Comparison of ENCODE assay signal across 8 cellular contexts in the genomic region with DNA sequence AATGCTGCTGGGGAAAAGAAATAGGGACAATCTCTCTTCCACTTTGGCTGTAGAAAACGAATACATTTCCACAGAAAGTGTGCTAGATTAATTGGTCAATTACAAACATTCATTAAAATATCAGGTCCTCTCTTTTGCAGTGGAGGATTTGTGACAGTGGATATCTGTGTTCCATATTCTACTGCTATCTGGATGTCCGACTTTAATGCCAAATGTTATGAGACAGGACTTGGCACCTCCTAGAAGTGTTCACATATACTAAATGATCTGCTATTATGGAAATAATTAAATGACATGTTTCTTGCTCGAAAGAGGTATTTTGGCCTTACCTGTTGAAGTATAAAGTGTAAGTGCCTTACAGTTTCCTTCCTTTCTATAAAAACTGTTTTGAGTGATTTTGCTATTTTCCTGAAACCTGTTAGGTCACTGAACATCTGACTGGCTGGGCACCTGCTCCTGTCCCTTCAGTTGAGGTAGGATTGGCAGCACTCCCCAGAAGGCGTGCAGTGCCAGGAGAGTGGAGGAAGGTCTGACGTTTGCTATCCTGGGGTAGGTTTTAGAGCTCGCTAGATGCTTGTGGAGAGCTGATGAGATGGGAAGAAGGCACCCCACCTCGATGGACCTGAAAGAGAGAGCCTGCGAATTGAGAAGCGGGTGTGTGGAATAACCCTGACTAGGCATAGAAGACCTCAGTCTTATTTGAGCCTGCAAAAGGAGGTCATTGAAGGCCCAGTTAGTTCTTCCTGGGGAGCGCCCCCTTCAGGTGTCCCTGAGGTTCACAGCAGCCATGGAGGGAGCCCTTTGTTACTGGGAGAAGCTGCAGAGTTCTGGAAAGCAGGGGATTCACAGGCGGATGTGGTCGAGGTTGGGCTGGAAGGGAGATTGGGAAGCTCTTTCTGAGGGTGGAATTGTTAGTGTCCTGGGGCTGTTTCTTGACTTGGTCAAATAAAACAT.
A peak's percentile ranks its signal among the peaks of the same experiment; 100 is the strongest.
DNase-seq lines count a peak whose midpoint lies in the region; ATAC-seq and TF ChIP-seq lines count a peak whose summit lies in the region.

No MANE protein-coding gene starts in this region.

- DNase-seq in cardiac muscle cell (ENCODE audit: low read depth in 1 of 2, low spot score in 1 of 2), result peak; percentile 6 to 10
- no peak for DNase-seq in cardiac septum (ENCODE audit: low spot score)
- peak; percentile 68 for DNase-seq in WTC11 (ENCODE audit: low spot score)
- no peak for DNase-seq in retinal pigment epithelial cell (ENCODE audit: low read depth)
- no peak for DNase-seq in NCI-H526 treated with DMSO at 0.1 percent for 48 hours (lab: John Stamatoyannopoulos, UW)
- no peak for DNase-seq in germinal center (ENCODE audit: low spot score)

- CTCF ChIA-PET in WTC11 (lab: Charles Lee), result interaction anchor here (0.5 to 2.5 kb wide), 22 partner anchors 8 to 570 kb away, joined by 3 to 12 read pairs (median 4); partner anchors contain the start of genes ARMC5, RUSF1, ZNF267 and ZNF843

- 22 to 47% methylated on average over 6 to 11 of the region's 12 CpGs for WGBS in gastroesophageal sphincter (ENCODE audit: low coverage in 1 of 2), 2 donors

- peaks cover 32% of the 10 kb centered on the region for H3K4me1 Mint-ChIP-seq in WTC11

- ATAC-seq in WTC11 (peak; percentile 23; the same call in 1 of the 2 replicates), gastroesophageal sphincter (no peak), GM18517 (IDR thresholded peaks at IDR 0.05; ENCODE audit: unreplicated experiment) (no peak)

- H3K27ac ChIP-seq in cardiac muscle cell, result peak overlapping the region; percentile 97
- H3K27ac ChIP-seq in gastroesophageal sphincter, result peak overlapping the region in 3 of 4 donors; percentile 93 to 94 (median 94)

- H3K36me3 ChIP-seq in cardiac muscle cell (no peaks in the 10 kb centered on the region), gastroesophageal sphincter (peaks cover 0 to 7% of the 10 kb centered on the region in 2 donors)

- no peaks in the 10 kb centered on the region for H3K9me3 Mint-ChIP-seq in WTC11

- H3K27me3 ChIP-seq in cardiac muscle cell (no peaks in the 10 kb centered on the region), gastroesophageal sphincter (no peaks in the 10 kb centered on the region)

- H3K4me3 Mint-ChIP-seq in WTC11, result peak overlapping the region; percentile 98

- TF ChIP-seq EP300 in gastroesophageal sphincter (IDR thresholded peaks at IDR 0.05), result no peak

- POLR2A ChIA-PET in WTC11 (lab: Charles Lee), result interaction anchor here (0.6 to 2.7 kb wide), 8 partner anchors 159 to 534 kb away, joined by 3 to 22 read pairs (median 7); partner anchors contain the start of genes ARMC5, FUS, RUSF1 and ZNF267

- H3K36me3 Mint-ChIP-seq in WTC11, result peaks cover 21% of the 10 kb centered on the region

- no peaks in the 10 kb centered on the region for H3K9me3 ChIP-seq in cardiac muscle cell (ENCODE audit: low read depth)
- H3K9me3 ChIP-seq in gastroesophageal sphincter, result no peaks in the 10 kb centered on the region

- TF ChIP-seq POLR2A in gastroesophageal sphincter (IDR thresholded peaks at IDR 0.05), result no peak

- no peaks in the 10 kb centered on the region for H3K27me3 Mint-ChIP-seq in WTC11 (ENCODE audit: low read depth)

- intact Hi-C loops in cardiac septum (cut with DNase I), result loop anchor here (5.0 kb wide), 2 partner anchors 158 to 257 kb away; partner anchors contain the start of genes ARMC5 and ZNF267

- H3K27ac Mint-ChIP-seq in WTC11, result peak overlapping the region; percentile 79

- H3K4me1 ChIP-seq in cardiac muscle cell (ENCODE audit: low read depth), result peaks cover 8% of the 10 kb centered on the region
- H3K4me1 ChIP-seq in gastroesophageal sphincter, result peaks cover 0 to 32% (median 7%) of the 10 kb centered on the region in 3 donors

- H3K4me3 ChIP-seq in cardiac muscle cell (peak overlapping the region; percentile 88), gastroesophageal sphincter (peak overlapping the region; percentile 73 to 97), retinal pigment epithelial cell (ENCODE audit: low read length) (peak overlapping the region; percentile 94)

- TF ChIP-seq CTCF in cardiac muscle cell (IDR thresholded peaks at IDR 0.05; ENCODE audit: low read depth, low read length) (peak; percentile 38), WTC11 (IDR thresholded peaks at IDR 0.05) (peak; percentile 18; the same call in 1 of the 2 replicates), gastroesophageal sphincter (IDR thresholded peaks at IDR 0.05) (no peak), retinal pigment epithelial cell (conservative IDR thresholded peaks at IDR 0.05; ENCODE audit: low read depth, low read length) (peak; percentile 52)

TF ChIP-seq in WTC11, 78 proteins besides CTCF, POLR2A, EP300 and RAD21:
- TF ChIP-seq CBFB (CRISPR knock-in tag; IDR thresholded peaks at IDR 0.05; ENCODE audit: low read depth), result no peak
- no peak for TF ChIP-seq CREB1 (CRISPR knock-in tag; IDR thresholded peaks at IDR 0.05)
- no peak for TF ChIP-seq FOXP1 (CRISPR knock-in tag; IDR thresholded peaks at IDR 0.05; ENCODE audit: borderline replicate concordance)
- TF ChIP-seq JAZF1 (CRISPR knock-in tag; IDR thresholded peaks at IDR 0.05), result no peak
- no peak for TF ChIP-seq ZBTB43 (CRISPR knock-in tag; IDR thresholded peaks at IDR 0.05)

Comparison
In these comparisons a context has a peak if more than half of its experiments do, and no peak if none do; other contexts are left out.
1. DNase-seq: peak in cardiac muscle cell (2 of 2) and WTC11 (single experiment); none in cardiac septum (single experiment), retinal pigment epithelial cell (single experiment), NCI-H526 treated with DMSO at 0.1 percent for 48 hours (single experiment) and germinal center (single experiment).
2. CTCF ChIP-seq: peak in cardiac muscle cell (single experiment), WTC11 (single experiment) and retinal pigment epithelial cell (single experiment); none in gastroesophageal sphincter (0 of 4).
3. Peak in every context shown above with its lines, with median percentiles within 50 percentile points of each other: H3K4me3 ChIP-seq.